Comparison of ENCODE assay signal across 8 cellular contexts in the genomic region with DNA sequence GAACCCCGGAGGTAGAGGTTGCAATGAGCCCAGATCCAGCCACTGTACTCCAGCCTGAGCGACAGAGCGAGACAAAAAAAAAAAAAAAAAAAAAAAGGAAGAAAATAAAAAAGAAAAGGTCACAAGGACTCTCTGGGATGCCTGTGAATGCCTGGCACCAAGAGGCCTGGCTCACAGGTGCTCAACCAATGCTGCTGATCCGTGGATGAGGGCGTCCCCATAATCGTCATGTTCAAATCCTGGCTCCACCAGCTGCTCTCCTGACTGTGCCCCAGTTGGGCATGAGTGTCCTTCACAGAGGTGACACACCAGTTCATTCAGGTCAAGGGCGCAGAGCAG. TPM values are rescaled to one million over a fixed set of nuclear protein-coding genes. Genes with fewer than 3 reads are reported as not detected.
A peak's percentile ranks its signal among the peaks of the same experiment; 100 is the strongest.
DNase-seq lines count a peak whose midpoint lies in the region; ATAC-seq and TF ChIP-seq lines count a peak whose summit lies in the region.

No MANE protein-coding gene starts in this region.

- H3K27me3 ChIP-seq in left lung (peaks cover 0 to 29% of the 10 kb centered on the region in 2 donors), tibial artery (no peaks in the 10 kb centered on the region)

- DNase-seq in activated naive CD4-positive, alpha-beta T cell treated with Interleukin-2 at 50 U/mL for 16 hours: no peak
- DNase-seq in left lung (no peak), tibial artery (no peak), GOT3 (lab: John Stamatoyannopoulos, UW) (no peak), AG08395 (ENCODE audit: low spot score) (no peak)

- peaks cover 7% of the 10 kb centered on the region for H3K4me1 Mint-ChIP-seq in activated naive CD4-positive, alpha-beta T cell treated with anti-CD3 and anti-CD28 coated beads, Interleukin-2, amount 50 U/mL, for 24 hours
- peaks cover 19% of the 10 kb centered on the region for H3K4me1 Mint-ChIP-seq in activated naive CD8-positive, alpha-beta T cell (ENCODE audit: low read depth)

- H3K4me3 ChIP-seq in left lung (peak overlapping the region in 1 of 2 donors; percentile 74), tibial artery (peak overlapping the region; percentile 93 to 96)

- H3K27ac Mint-ChIP-seq in activated naive CD4-positive, alpha-beta T cell treated with anti-CD3 and anti-CD28 coated beads, Interleukin-2, amount 50 U/mL, for 24 hours: no peak overlapping the region
- H3K27ac Mint-ChIP-seq in activated naive CD8-positive, alpha-beta T cell: no peak overlapping the region

- H3K27ac ChIP-seq in left lung: peak overlapping the region; percentile 83 to 86
- H3K27ac ChIP-seq in tibial artery: peak overlapping the region; percentile 89 to 91

- peaks cover 4% of the 10 kb centered on the region for H3K36me3 Mint-ChIP-seq in activated naive CD4-positive, alpha-beta T cell treated with anti-CD3 and anti-CD28 coated beads, Interleukin-2, amount 50 U/mL, for 24 hours
- peaks cover 2% of the 10 kb centered on the region for H3K36me3 Mint-ChIP-seq in activated naive CD8-positive, alpha-beta T cell

- H3K4me1 ChIP-seq in left lung (peaks cover 37 to 61% of the 10 kb centered on the region in 2 donors), tibial artery (peaks cover 4 to 56% (median 50%) of the 10 kb centered on the region in 4 donors)

- intact Hi-C loops in left lung (cut with DNase I): no loop called here
- intact Hi-C loops in tibial artery (cut with DNase I; ENCODE audit: low total_unique reads): loop anchor here (5.0 kb wide), 2 partner anchors 39 to 81 kb away; partner anchors contain the start of genes AP1B1, EWSR1 and RHBDD3

- peaks cover 8% of the 10 kb centered on the region for H3K27me3 Mint-ChIP-seq in activated naive CD4-positive, alpha-beta T cell treated with anti-CD3 and anti-CD28 coated beads, Interleukin-2, amount 50 U/mL, for 24 hours
- peaks cover 2% of the 10 kb centered on the region for H3K27me3 Mint-ChIP-seq in activated naive CD8-positive, alpha-beta T cell

- ATAC-seq in left lung: no peak
- no peak for ATAC-seq in HG03342 (IDR thresholded peaks at IDR 0.05; ENCODE audit: unreplicated experiment)

- H3K4me3 Mint-ChIP-seq in activated naive CD4-positive, alpha-beta T cell treated with anti-CD3 and anti-CD28 coated beads, Interleukin-2, amount 50 U/mL, for 24 hours: peak overlapping the region; percentile 70
- H3K4me3 Mint-ChIP-seq in activated naive CD8-positive, alpha-beta T cell: peak overlapping the region; percentile 75

- H3K36me3 ChIP-seq in left lung (peaks cover 0 to 14% of the 10 kb centered on the region in 2 donors), tibial artery (peaks cover 0 to 7% (median 2%) of the 10 kb centered on the region in 3 donors)

- H3K9me3 ChIP-seq in left lung (no peaks in the 10 kb centered on the region), tibial artery (no peaks in the 10 kb centered on the region)

- no peak for TF ChIP-seq CTCF in left lung (IDR thresholded peaks at IDR 0.05)
- no peak for TF ChIP-seq CTCF in tibial artery (IDR thresholded peaks at IDR 0.05)

- no peaks in the 10 kb centered on the region for H3K9me3 Mint-ChIP-seq in activated naive CD4-positive, alpha-beta T cell treated with anti-CD3 and anti-CD28 coated beads, Interleukin-2, amount 50 U/mL, for 24 hours
- H3K9me3 Mint-ChIP-seq in activated naive CD8-positive, alpha-beta T cell (ENCODE audit: low read depth): no peaks in the 10 kb centered on the region

RNA-seq across cellular contexts. Expression of gene GAS2L1, which starts 0.6 kb away (rescaled TPM):
- 10 to 100 TPM; 30.6 to 32.6 TPM for total RNA-seq in left lung

RNA-seq across cellular contexts. Expression of gene RASL10A, which starts 9.7 kb away (rescaled TPM):
- total RNA-seq in left lung: 1 to 10 TPM in 1 of 2 donors, under 1 TPM in 1; 0.96 to 1.8 TPM

RNA-seq across cellular contexts. Expression of gene EWSR1, which starts 37.7 kb away (rescaled TPM):
- total RNA-seq in left lung: 100 to 1,000 TPM; 125 to 189 TPM

RNA-seq across cellular contexts. Expression of gene RHBDD3, which starts 38.0 kb away (rescaled TPM):
- total RNA-seq in left lung: 10 to 100 TPM; 24.1 to 34.7 TPM
